14 cellular contexts compared by ENCODE assay signal in genomic region chr4:153234923-153235322, GRCh38.
DNase-seq lines count a peak whose midpoint lies in the region; ATAC-seq and TF ChIP-seq lines count a peak whose summit lies in the region.
"Had no signal": no experiment of that assay in that cellular context is flagged by ENCODE, and none has a peak within 500 bp of the region (broad histone marks: within the 10 kb centered on the region; RNA-seq: fewer than 3 reads in every experiment).

No MANE protein-coding gene starts in this region.

- no peak for ATAC-seq in HG02759 (IDR thresholded peaks at IDR 0.05; ENCODE audit: unreplicated experiment)
- ATAC-seq: CD8-positive, alpha-beta T cell; HepG2; left colon; natural killer cell had no signal

- DNase-seq in EH (ENCODE audit: low read depth), result peak; percentile 82
- peak; percentile 57 for DNase-seq in amniotic epithelial cell (ENCODE audit: low read depth)
- DNase-seq in islet precursor cell, result peak; percentile 37
- DNase-seq in stimulated activated CD4-positive, alpha-beta T cell treated with anti-CD3 and anti-CD28 coated beads, Interleukin-1b, Interleukin-23, amount 100 ng/mL, for 48 hours, result no peak
- DNase-seq in LoVo (ENCODE audit: low spot score), result no peak
- DNase-seq: amniotic stem cell; CD8-positive, alpha-beta T cell; left colon; natural killer cell; NCI-H187 treated with DMSO at 0.1 percent for 48 hours; Right ventricle myocardium superior had no signal

- TF ChIP-seq RAD21 in Ishikawa (IDR thresholded peaks at IDR 0.05; ENCODE audit: low read depth), result no peak

- peak; percentile 73; the same call in 1 of the 2 replicates for TF ChIP-seq EP300 in Ishikawa (IDR thresholded peaks at IDR 0.05; ENCODE audit: borderline replicate concordance)

TF ChIP-seq in Ishikawa, 13 proteins besides CTCF, POLR2A, EP300 and RAD21:
- TF ChIP-seq TEAD4 (IDR thresholded peaks at IDR 0.05) (0 out of 2 replicates have a peak, but pooled peaks have one; percentile 7), NFIC (IDR thresholded peaks at IDR 0.05) (no peak), REST (IDR thresholded peaks at IDR 0.05; ENCODE audit: low read depth) (no peak), CEBPB (IDR thresholded peaks at IDR 0.05) (no peak)

Comparison
In these comparisons a context has a peak if more than half of its experiments do, and no peak if none do; other contexts are left out.
1. DNase-seq: peak in EH (single experiment), amniotic epithelial cell (single experiment) and islet precursor cell (single experiment); none in stimulated activated CD4-positive, alpha-beta T cell treated with anti-CD3 and anti-CD28 coated beads, Interleukin-1b, Interleukin-23, amount 100 ng/mL, for 48 hours (single experiment) and LoVo (single experiment).